ENCODE assay signal across 30 cellular contexts in genomic region chr5:94359880-94360279, GRCh38.
"Had no signal": no experiment of that assay in that cellular context is flagged by ENCODE, and none has a peak within 500 bp of the region (broad histone marks: within the 10 kb centered on the region; RNA-seq: fewer than 3 reads in every experiment).

No MANE protein-coding gene starts in this region.

- H3K9me3 Mint-ChIP-seq: activated CD4-positive, alpha-beta memory T cell treated with anti-CD3 and anti-CD28 coated beads for 36 hours; activated CD4-positive, alpha-beta T cell treated with anti-CD3 and anti-CD28 coated beads, Interleukin-2, amount 10 ng/mL, durations not matched to agents 24 days and 14 days; activated naive CD4-positive, alpha-beta T cell treated with anti-CD3 and anti-CD28 coated beads for 36 hours; activated naive CD8-positive, alpha-beta T cell treated with anti-CD3 and anti-CD28 coated beads for 36 hours; activated T-helper 1 cell treated with anti-CD3 and anti-CD28 coated beads, Interleukin-12 subunit alpha, Interleukin-12 subunit beta, Interleukin-2, Interleukin-4 antibody, amounts not matched to agents 30 ng/mL and 10 ng/mL and 1 ng/mL, durations not matched to agents 14 hours and 24 hours and 36 hours; natural killer cell treated with Interleukin-12 subunit alpha and Interleukin-12 subunit beta and Interleukin-15 and Interleukin-18, amount 100 ng/mL, for 72 hours; stimulated activated naive CD8-positive, alpha-beta T cell treated with anti-CD3 and anti-CD28 coated beads, Interleukin-15, Interleukin-2, amounts not matched to agents 100 ng/mL and 50 ng/mL, for 24 hours had no signal

- H3K27ac Mint-ChIP-seq: activated CD4-positive, alpha-beta memory T cell treated with anti-CD3 and anti-CD28 coated beads for 36 hours; activated CD4-positive, alpha-beta T cell treated with anti-CD3 and anti-CD28 coated beads, Interleukin-2, amount 10 ng/mL, durations not matched to agents 24 days and 14 days; activated naive CD4-positive, alpha-beta T cell treated with anti-CD3 and anti-CD28 coated beads for 36 hours; activated naive CD8-positive, alpha-beta T cell treated with anti-CD3 and anti-CD28 coated beads for 36 hours; activated T-helper 1 cell treated with anti-CD3 and anti-CD28 coated beads, Interleukin-12 subunit alpha, Interleukin-12 subunit beta, Interleukin-2, Interleukin-4 antibody, amounts not matched to agents 30 ng/mL and 10 ng/mL and 1 ng/mL, durations not matched to agents 14 hours and 24 hours and 36 hours; immature natural killer cell; natural killer cell treated with Interleukin-12 subunit alpha and Interleukin-12 subunit beta and Interleukin-15 and Interleukin-18, amount 100 ng/mL, for 72 hours; stimulated activated naive CD8-positive, alpha-beta T cell treated with anti-CD3 and anti-CD28 coated beads, Interleukin-15, Interleukin-2, amounts not matched to agents 100 ng/mL and 50 ng/mL, for 24 hours had no signal

- H3K36me3 Mint-ChIP-seq: activated CD4-positive, alpha-beta memory T cell treated with anti-CD3 and anti-CD28 coated beads for 36 hours; activated naive CD8-positive, alpha-beta T cell treated with anti-CD3 and anti-CD28 coated beads for 36 hours; immature natural killer cell; natural killer cell treated with Interleukin-12 subunit alpha and Interleukin-12 subunit beta and Interleukin-15 and Interleukin-18, amount 100 ng/mL, for 72 hours had no signal

- H3K27me3 ChIP-seq: adrenal gland, body of pancreas, dorsolateral prefrontal cortex, gastrocnemius medialis, right lobe of liver had no signal

- ATAC-seq: body of pancreas; gastrocnemius medialis; mucosa of descending colon; natural killer cell treated with Interleukin-12 subunit alpha and Interleukin-12 subunit beta and Interleukin-15 and Interleukin-18, amount 100 ng/mL, for 72 hours; right lobe of liver had no signal

- H3K4me3 Mint-ChIP-seq: activated CD4-positive, alpha-beta memory T cell treated with anti-CD3 and anti-CD28 coated beads for 36 hours; activated CD4-positive, alpha-beta T cell treated with anti-CD3 and anti-CD28 coated beads, Interleukin-2, amount 10 ng/mL, durations not matched to agents 24 days and 14 days; activated naive CD4-positive, alpha-beta T cell treated with anti-CD3 and anti-CD28 coated beads for 36 hours; activated naive CD8-positive, alpha-beta T cell treated with anti-CD3 and anti-CD28 coated beads for 36 hours; activated T-helper 1 cell treated with anti-CD3 and anti-CD28 coated beads, Interleukin-12 subunit alpha, Interleukin-12 subunit beta, Interleukin-2, Interleukin-4 antibody, amounts not matched to agents 30 ng/mL and 10 ng/mL and 1 ng/mL, durations not matched to agents 14 hours and 24 hours and 36 hours; immature natural killer cell; natural killer cell treated with Interleukin-12 subunit alpha and Interleukin-12 subunit beta and Interleukin-15 and Interleukin-18, amount 100 ng/mL, for 72 hours; stimulated activated naive CD8-positive, alpha-beta T cell treated with anti-CD3 and anti-CD28 coated beads, Interleukin-15, Interleukin-2, amounts not matched to agents 100 ng/mL and 50 ng/mL, for 24 hours had no signal

- H3K4me1 Mint-ChIP-seq: activated CD4-positive, alpha-beta T cell treated with anti-CD3 and anti-CD28 coated beads, Interleukin-2, amount 10 ng/mL, durations not matched to agents 24 days and 14 days; activated naive CD8-positive, alpha-beta T cell treated with anti-CD3 and anti-CD28 coated beads for 36 hours; immature natural killer cell had no signal

- DNase-seq: activated CD4-positive, alpha-beta memory T cell treated with anti-CD3 and anti-CD28 coated beads for 36 hours; activated CD4-positive, alpha-beta T cell treated with anti-CD3 and anti-CD28 coated beads, Interleukin-2, amount 10 ng/mL, durations not matched to agents 24 days and 14 days; activated CD4-positive, CD25-positive, alpha-beta regulatory T cell treated with anti-CD3 and anti-CD28 coated beads, Interleukin-2, amount 50 U/mL, for 72 hours; activated CD8-positive, alpha-beta memory T cell treated with anti-CD3 and anti-CD28 coated beads, Interleukin-2, amount 50 U/mL, for 4 hours; activated effector memory CD4-positive, alpha-beta T cell treated with anti-CD3 and anti-CD28 coated beads, Interleukin-2, amount 50 U/mL, for 16 hours; activated naive CD4-positive, alpha-beta T cell treated with anti-CD3 and anti-CD28 coated beads for 36 hours; activated naive CD8-positive, alpha-beta T cell treated with anti-CD3 and anti-CD28 coated beads for 36 hours; activated T-cell treated with anti-CD3 and anti-CD28 coated beads, Interleukin-2, amount 50 U/mL, for 1 hour; aorta; body of pancreas; cerebellar nuclear complex; dorsolateral prefrontal cortex; effector memory CD4-positive, alpha-beta T cell; erythroblast; gastrocnemius medialis; glutamatergic neuron; hippocampal formation; immature natural killer cell; kidney; mucosa of descending colon; right lobe of liver; stimulated activated CD4-positive, alpha-beta T cell treated with anti-CD3 and anti-CD28 coated beads, Interleukin-2, amount 100 ng/mL, for 48 hours; trophoblast cell had no signal

- H3K27me3 Mint-ChIP-seq: activated CD4-positive, alpha-beta memory T cell treated with anti-CD3 and anti-CD28 coated beads for 36 hours; activated CD4-positive, alpha-beta T cell treated with anti-CD3 and anti-CD28 coated beads, Interleukin-2, amount 10 ng/mL, durations not matched to agents 24 days and 14 days; activated naive CD8-positive, alpha-beta T cell treated with anti-CD3 and anti-CD28 coated beads for 36 hours; natural killer cell treated with Interleukin-12 subunit alpha and Interleukin-12 subunit beta and Interleukin-15 and Interleukin-18, amount 100 ng/mL, for 72 hours; stimulated activated naive CD8-positive, alpha-beta T cell treated with anti-CD3 and anti-CD28 coated beads, Interleukin-15, Interleukin-2, amounts not matched to agents 100 ng/mL and 50 ng/mL, for 24 hours had no signal

- H3K36me3 ChIP-seq: adrenal gland, gastrocnemius medialis, right lobe of liver, thoracic aorta had no signal

- H3K4me3 ChIP-seq: adrenal gland, body of pancreas, coronary artery, dorsolateral prefrontal cortex, gastrocnemius medialis, lung, mucosa of descending colon, right lobe of liver, thoracic aorta had no signal

- H3K27ac ChIP-seq: adrenal gland, body of pancreas, coronary artery, dorsolateral prefrontal cortex, gastrocnemius medialis, right lobe of liver, thoracic aorta had no signal

- H3K9me3 ChIP-seq: adrenal gland, body of pancreas, gastrocnemius medialis, mucosa of descending colon, right lobe of liver, thoracic aorta had no signal

- H3K4me1 ChIP-seq: adrenal gland, gastrocnemius medialis, right lobe of liver had no signal
